9 cellular contexts compared by ENCODE assay signal in genomic region chr3:23275061-23275460, GRCh38.
"Had no signal": no experiment of that assay in that cellular context is flagged by ENCODE, and none has a peak within 500 bp of the region (broad histone marks: within the 10 kb centered on the region; RNA-seq: fewer than 3 reads in every experiment).

No MANE protein-coding gene starts in this region.

- H3K27me3 Mint-ChIP-seq: IgD-negative memory B cell had no signal

- H3K27ac ChIP-seq: GM23248, HL-60 had no signal

- H3K4me3 ChIP-seq: GM23248, HAP-1 had no signal

- H3K36me3 ChIP-seq: HAP-1 had no signal

- H3K9me3 ChIP-seq: HAP-1 had no signal

- H3K9ac ChIP-seq: GM23248 had no signal

- H3K4me3 Mint-ChIP-seq: HFFc6 had no signal

- H3K27ac Mint-ChIP-seq: IgD-negative memory B cell had no signal

- ATAC-seq: HCT116, HepG2 had no signal

- DNase-seq: GM23248, GOT3, H7, HFFc6 had no signal
